ENCODE assay signal across 11 cellular contexts in the genomic region with DNA sequence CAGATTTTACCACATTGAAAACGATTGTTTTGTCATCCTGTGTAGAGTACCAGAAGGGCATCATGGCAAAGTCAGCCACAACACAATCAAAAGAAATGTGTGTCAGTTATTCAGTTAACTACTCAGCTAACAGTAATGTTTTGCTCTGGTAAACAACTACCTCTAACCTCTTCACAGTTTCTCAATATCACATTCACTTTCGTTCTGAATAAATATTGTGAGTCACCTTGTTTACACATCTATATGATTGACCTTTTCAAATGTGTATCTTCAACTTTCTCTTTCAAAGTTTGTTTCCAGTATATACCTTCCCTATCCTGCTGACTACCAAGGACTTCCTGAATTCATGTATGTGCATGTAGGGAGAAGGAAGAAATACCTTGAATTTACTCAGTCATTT.
DNase-seq lines count a peak whose midpoint lies in the region; ATAC-seq, FAIRE-seq and TF ChIP-seq lines count a peak whose summit lies in the region.
"Had no signal": no experiment of that assay in that cellular context is flagged by ENCODE, and none has a peak within 500 bp of the region (broad histone marks: within the 10 kb centered on the region; RNA-seq: fewer than 3 reads in every experiment).

No MANE protein-coding gene starts in this region.

- DNase-seq in HepG2 (ENCODE audit: low spot score), result peak; percentile 13
- no peak for DNase-seq in right lobe of liver
- DNase-seq in GM23338 (ENCODE audit: low spot score), result no peak
- no peak for DNase-seq in thyroid gland
- no peak for DNase-seq in activated gamma-delta T cell treated with Interleukin-2 at 50 U/mL for 16 hours
- DNase-seq in vagina (ENCODE audit: extremely low spot score in 2 of 2), result no peak
- no peak for DNase-seq in NCI-H1694 treated with DMSO at 0.1 percent for 48 hours (lab: John Stamatoyannopoulos, UW)
- DNase-seq: activated CD4-positive, CD25-positive, alpha-beta regulatory T cell; occipital lobe had no signal

- no peaks in the 10 kb centered on the region for H4K20me1 ChIP-seq in HepG2 (ENCODE audit: insufficient read depth, low read length)
- H4K20me1 ChIP-seq in GM23338 (replicated peaks; ENCODE audit: insufficient read depth), result no peaks in the 10 kb centered on the region

- H3K4me2 ChIP-seq in HepG2 (ENCODE audit: low read depth, low read length), result no peak overlapping the region
- H3K4me2 ChIP-seq in GM23338, result no peak overlapping the region
- H3K4me2 ChIP-seq: KMS-11 had no signal

- intact Hi-C loops in HepG2 (cut with micrococcal nuclease; ENCODE audit: unreplicated experiment) (no loop called here), right lobe of liver (cut with DNase I) (no loop called here), thyroid gland (cut with DNase I) (no loop called here), vagina (cut with DNase I) (no loop called here)

- H2AFZ ChIP-seq in HepG2 (ENCODE audit: low read length) (no peak overlapping the region), GM23338 (no peak overlapping the region)

- H3K36me3 ChIP-seq in HepG2 (replicated peaks in 1 of 2; ENCODE audit: control insufficient read depth in 1 of 2, insufficient read depth in 2 of 2, low read length in 2 of 2) (no peaks in the 10 kb centered on the region), right lobe of liver (no peaks in the 10 kb centered on the region), GM23338 (ENCODE audit: insufficient read depth) (no peaks in the 10 kb centered on the region), thyroid gland (no peaks in the 10 kb centered on the region), vagina (no peaks in the 10 kb centered on the region)

- H3K4me1 ChIP-seq in HepG2 (ENCODE audit: insufficient read depth, low read length) (no peaks in the 10 kb centered on the region), right lobe of liver (no peaks in the 10 kb centered on the region), GM23338 (ENCODE audit: insufficient read depth) (no peaks in the 10 kb centered on the region), thyroid gland (no peaks in the 10 kb centered on the region), vagina (no peaks in the 10 kb centered on the region)

- ATAC-seq in HepG2 (peak; percentile 69), right lobe of liver (no peak), GM23338 (no peak), HG03378 (IDR thresholded peaks at IDR 0.05; ENCODE audit: unreplicated experiment) (peak; percentile 98)

- H3K27me3 ChIP-seq in HepG2 (ENCODE audit: control insufficient read depth in 1 of 2, insufficient read depth in 2 of 2, low read length in 2 of 2) (no peaks in the 10 kb centered on the region), right lobe of liver (no peaks in the 10 kb centered on the region), GM23338 (ENCODE audit: insufficient read depth) (no peaks in the 10 kb centered on the region), thyroid gland (no peaks in the 10 kb centered on the region), vagina (no peaks in the 10 kb centered on the region)

- peaks cover 11% of the 10 kb centered on the region; the same call in 2 of the 3 replicates for H3K36me3 Mint-ChIP-seq in GM23338 (ENCODE audit: low read depth)

- TF ChIP-seq RAD21 in HepG2 (CRISPR knock-in tag; IDR thresholded peaks at IDR 0.05), result no peak

- H3K79me2 ChIP-seq in HepG2 (ENCODE audit: insufficient read depth, low read length) (no peaks in the 10 kb centered on the region), GM23338 (replicated peaks; ENCODE audit: insufficient read depth) (no peaks in the 10 kb centered on the region)

- BruUV-seq in HepG2 (replicated peaks; lab: Mats Ljungman, UMichigan), result no TSS peak

- H3K27ac ChIP-seq in HepG2 (ENCODE audit: extremely low read length, insufficient read depth, low read length), result no peak overlapping the region
- no peak overlapping the region for H3K27ac ChIP-seq in right lobe of liver
- H3K27ac ChIP-seq in GM23338 (ENCODE audit: low read depth), result no peak overlapping the region
- no peak overlapping the region for H3K27ac ChIP-seq in thyroid gland
- H3K27ac ChIP-seq in vagina, result no peak overlapping the region
- H3K27ac ChIP-seq: KMS-11 had no signal

- no peaks in the 10 kb centered on the region for H3K27me3 Mint-ChIP-seq in GM23338 (ENCODE audit: insufficient read depth, low read depth, poor library complexity)

- H3K9me3 Mint-ChIP-seq in GM23338, result peaks cover 11% of the 10 kb centered on the region; the same call in 2 of the 3 replicates

- POLR2A ChIA-PET in HepG2 (lab: Yijun Ruan, JAX), result no interaction called here

- 0% methylated on average over 2 of the region's 2 CpGs for WGBS in HepG2 (ENCODE audit: low lambda C conversion rate)
- 27% methylated on average over 2 of the region's 2 CpGs for WGBS in right lobe of liver (ENCODE audit: insufficient coverage, low coverage, low lambda C conversion rate, missing lambda C conversion rate)
- 64 to 65% methylated on average over 2 of the region's 2 CpGs for WGBS in thyroid gland, 2 donors

- H3K9me3 ChIP-seq in HepG2 (ENCODE audit: low read length), result no peaks in the 10 kb centered on the region
- no peaks in the 10 kb centered on the region for H3K9me3 ChIP-seq in right lobe of liver
- H3K9me3 ChIP-seq in thyroid gland, result no peaks in the 10 kb centered on the region
- H3K9me3 ChIP-seq in vagina, result no peaks in the 10 kb centered on the region

- 0 out of 2 replicates have a peak overlapping the region, but pooled peaks have one; percentile 47 for H3K27ac Mint-ChIP-seq in GM23338

- H3K4me3 Mint-ChIP-seq in GM23338, result no peak overlapping the region

- H3K4me3 ChIP-seq in HepG2 (replicated peaks in 1 of 3; ENCODE audit: insufficient read depth in 1 of 3, low read depth in 2 of 3, low read length in 3 of 3) (no peak overlapping the region), right lobe of liver (no peak overlapping the region), GM23338 (no peak overlapping the region), thyroid gland (replicated peaks in 1 of 3) (no peak overlapping the region), vagina (no peak overlapping the region)

- no peaks in the 10 kb centered on the region for H3F3A ChIP-seq in GM23338 (replicated peaks; ENCODE audit: low read depth)

- H3K4me1 Mint-ChIP-seq in GM23338, result peaks cover 25% of the 10 kb centered on the region

- no peak for TF ChIP-seq POLR2A in HepG2 (IDR thresholded peaks at IDR 0.05; ENCODE audit: insufficient read depth in 1 of 2, low read depth in 2 of 2, low read length in 2 of 2)
- no peak for TF ChIP-seq POLR2A in right lobe of liver (IDR thresholded peaks at IDR 0.05)
- TF ChIP-seq POLR2A in thyroid gland (IDR thresholded peaks at IDR 0.05), result no peak
- TF ChIP-seq POLR2A in vagina (IDR thresholded peaks at IDR 0.05), result no peak

- no peak for TF ChIP-seq CTCF in HepG2 (CRISPR knock-in tag; IDR thresholded peaks at IDR 0.05)
- no peak for TF ChIP-seq CTCF in right lobe of liver (IDR thresholded peaks at IDR 0.05)
- no peak for TF ChIP-seq CTCF in GM23338 (conservative IDR thresholded peaks at IDR 0.05; ENCODE audit: low read depth in 2 of 2)
- TF ChIP-seq CTCF in thyroid gland (IDR thresholded peaks at IDR 0.05), result no peak
- no peak for TF ChIP-seq CTCF in vagina (IDR thresholded peaks at IDR 0.05)

- FAIRE-seq in HepG2 (lab: Jason Lieb, UNC), result no peak

- no peak overlapping the region for H3K9ac ChIP-seq in HepG2 (ENCODE audit: insufficient read depth, low read depth, low read length)
- H3K9ac ChIP-seq: KMS-11 had no signal

- in situ Hi-C loops in HepG2 (cut with HindIII; ENCODE audit: extremely low pct_ligation_motif_present, low pct_unique_long_range_greater_than_20kb), result no loop called here

- CTCF ChIA-PET in HepG2 (lab: Yijun Ruan, JAX; ENCODE audit: low intra/inter-chr PET ratio, low total read pairs), result no interaction called here

- no peaks in the 10 kb centered on the region for H3K9me2 ChIP-seq in GM23338 (ENCODE audit: insufficient read depth)

- TF ChIP-seq EP300 in HepG2 (IDR thresholded peaks at IDR 0.05; ENCODE audit: low read depth in 2 of 2, low read length in 2 of 2) (no peak), HepG2 (CRISPR knock-in tag; IDR thresholded peaks at IDR 0.05; ENCODE audit: borderline replicate concordance) (no peak)

TF ChIP-seq in HepG2, 621 proteins besides CTCF, POLR2A, EP300 and RAD21 (continues in another document):
- TF ChIP-seq, protein P1, sequence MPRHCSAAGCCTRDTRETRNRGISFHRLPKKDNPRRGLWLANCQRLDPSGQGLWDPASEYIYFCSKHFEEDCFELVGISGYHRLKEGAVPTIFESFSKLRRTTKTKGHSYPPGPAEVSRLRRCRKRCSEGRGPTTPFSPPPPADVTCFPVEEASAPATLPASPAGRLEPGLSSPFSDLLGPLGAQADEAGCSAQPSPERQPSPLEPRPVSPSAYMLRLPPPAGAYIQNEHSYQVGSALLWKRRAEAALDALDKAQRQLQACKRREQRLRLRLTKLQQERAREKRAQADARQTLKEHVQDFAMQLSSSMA (CRISPR knock-in tag; IDR thresholded peaks at IDR 0.05), result no peak
- TF ChIP-seq, protein P2, sequence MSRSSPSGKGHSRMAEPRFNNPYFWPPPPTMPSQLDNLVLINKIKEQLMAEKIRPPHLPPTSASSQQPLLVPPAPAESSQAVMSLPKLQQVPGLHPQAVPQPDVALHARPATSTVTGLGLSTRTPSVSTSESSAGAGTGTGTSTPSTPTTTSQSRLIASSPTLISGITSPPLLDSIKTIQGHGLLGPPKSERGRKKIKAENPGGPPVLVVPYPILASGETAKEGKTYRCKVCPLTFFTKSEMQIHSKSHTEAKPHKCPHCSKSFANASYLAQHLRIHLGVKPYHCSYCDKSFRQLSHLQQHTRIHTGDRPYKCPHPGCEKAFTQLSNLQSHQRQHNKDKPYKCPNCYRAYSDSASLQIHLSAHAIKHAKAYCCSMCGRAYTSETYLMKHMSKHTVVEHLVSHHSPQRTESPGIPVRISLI (CRISPR knock-in tag; IDR thresholded peaks at IDR 0.05; ENCODE audit: borderline replicate concordance), result no peak

TF ChIP-seq in GM23338, 12 proteins besides CTCF, POLR2A, EP300 and RAD21:
- TF ChIP-seq NANOG (IDR thresholded peaks at IDR 0.05; ENCODE audit: borderline replicate concordance) (no peak), STAT1 (IDR thresholded peaks at IDR 0.05; ENCODE audit: unreplicated experiment) (no peak), ZNF114 (CRISPR knock-in tag; IDR thresholded peaks at IDR 0.05) (no peak), POLR2AphosphoS5 (IDR thresholded peaks at IDR 0.05; ENCODE audit: low read depth) (no peak)
- TF ChIP-seq, protein P3, sequence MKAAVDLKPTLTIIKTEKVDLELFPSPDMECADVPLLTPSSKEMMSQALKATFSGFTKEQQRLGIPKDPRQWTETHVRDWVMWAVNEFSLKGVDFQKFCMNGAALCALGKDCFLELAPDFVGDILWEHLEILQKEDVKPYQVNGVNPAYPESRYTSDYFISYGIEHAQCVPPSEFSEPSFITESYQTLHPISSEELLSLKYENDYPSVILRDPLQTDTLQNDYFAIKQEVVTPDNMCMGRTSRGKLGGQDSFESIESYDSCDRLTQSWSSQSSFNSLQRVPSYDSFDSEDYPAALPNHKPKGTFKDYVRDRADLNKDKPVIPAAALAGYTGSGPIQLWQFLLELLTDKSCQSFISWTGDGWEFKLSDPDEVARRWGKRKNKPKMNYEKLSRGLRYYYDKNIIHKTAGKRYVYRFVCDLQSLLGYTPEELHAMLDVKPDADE (IDR thresholded peaks at IDR 0.05), result no peak
TF ChIP-seq in GM23338: peak in this region for 0.

Comparison
In these comparisons a context has a peak if more than half of its experiments do, and no peak if none do; other contexts are left out.
1. ATAC-seq: peak in HepG2 (single experiment) and HG03378 (single experiment); none in right lobe of liver (0 of 4) and GM23338 (single experiment).